9 cellular contexts compared by ENCODE assay signal in genomic region chr11:134360050-134360835, GRCh38. TPM values are rescaled to one million over a fixed set of nuclear protein-coding genes. Genes with fewer than 3 reads are reported as not detected.
DNase-seq lines count a peak whose midpoint lies in the region; ATAC-seq, FAIRE-seq and TF ChIP-seq lines count a peak whose summit lies in the region.
"Had no signal": no experiment of that assay in that cellular context is flagged by ENCODE, and none has a peak within 500 bp of the region (broad histone marks: within the 10 kb centered on the region; RNA-seq: fewer than 3 reads in every experiment).

No MANE protein-coding gene starts in this region.

- no peaks in the 10 kb centered on the region for H3K36me3 Mint-ChIP-seq in CD4-positive, alpha-beta memory T cell
- H3K36me3 Mint-ChIP-seq in progenitor cell of endocrine pancreas (ENCODE audit: insufficient read depth), result no peaks in the 10 kb centered on the region
- H3K36me3 Mint-ChIP-seq: IgD-negative memory B cell had no signal

- no peak overlapping the region for H3K27ac ChIP-seq in CD4-positive, alpha-beta memory T cell (ENCODE audit: low read depth, low read length)

- peak overlapping the region in 1 of 7 donors; percentile 85 for H3K27ac Mint-ChIP-seq in CD4-positive, alpha-beta memory T cell
- H3K27ac Mint-ChIP-seq in progenitor cell of endocrine pancreas, result no peak overlapping the region
- H3K27ac Mint-ChIP-seq: IgD-negative memory B cell had no signal

- H3K4me1 ChIP-seq in CD4-positive, alpha-beta memory T cell (ENCODE audit: insufficient read depth, low read length), result peaks cover 7% of the 10 kb centered on the region

- POLR2A ChIA-PET in CD4-positive, alpha-beta memory T cell (lab: Charles Lee; ENCODE audit: partially characterized antibody), result no interaction called here

- peak; percentile 55 to 73 (median 59) for DNase-seq in CD4-positive, alpha-beta memory T cell
- peak; percentile 53 for DNase-seq in Jurkat, Clone E6-1 (ENCODE audit: low read depth, low spot score)
- peak; percentile 1 for DNase-seq in SKM-1 (lab: John Stamatoyannopoulos, UW; ENCODE audit: unreplicated experiment)
- DNase-seq in activated naive CD4-positive, alpha-beta T cell treated with anti-CD3 and anti-CD28 coated beads, Interleukin-2, amount 50 U/mL, for 16 hours, result peak; percentile 70
- DNase-seq in Right ventricle myocardium superior, result peak; percentile 86
- DNase-seq in progenitor cell of endocrine pancreas (ENCODE audit: low spot score, unreplicated experiment), result peak; percentile 92
- peak; percentile 82 for DNase-seq in urothelium cell line (ENCODE audit: low spot score)

- H3K4me3 Mint-ChIP-seq in CD4-positive, alpha-beta memory T cell, result peak overlapping the region in 6 of 8 donors; percentile 17 to 69 (median 52)
- H3K4me3 Mint-ChIP-seq in progenitor cell of endocrine pancreas (ENCODE audit: low read depth), result no peak overlapping the region
- H3K4me3 Mint-ChIP-seq: IgD-negative memory B cell had no signal

- no peaks in the 10 kb centered on the region for H3K36me3 ChIP-seq in CD4-positive, alpha-beta memory T cell (ENCODE audit: insufficient read depth, low read length)

- H3K27me3 Mint-ChIP-seq in CD4-positive, alpha-beta memory T cell, result no peaks in the 10 kb centered on the region
- H3K27me3 Mint-ChIP-seq in progenitor cell of endocrine pancreas, result peaks cover 14% of the 10 kb centered on the region

- intact Hi-C loops in CD4-positive, alpha-beta memory T cell (cut with micrococcal nuclease), result no loop called here
- intact Hi-C loops in Right ventricle myocardium superior (cut with DNase I), result no loop called here

- no peak overlapping the region for H3K4me3 ChIP-seq in CD4-positive, alpha-beta memory T cell (ENCODE audit: low read length in 2 of 2)
- no peak overlapping the region for H3K4me3 ChIP-seq in Jurkat, Clone E6-1 (ENCODE audit: low read length)

- peaks cover 10 to 24% (median 13%) of the 10 kb centered on the region in 4 donors for H3K4me1 Mint-ChIP-seq in CD4-positive, alpha-beta memory T cell
- peaks cover 3% of the 10 kb centered on the region for H3K4me1 Mint-ChIP-seq in progenitor cell of endocrine pancreas (ENCODE audit: low read depth)

- TF ChIP-seq CTCF in progenitor cell of endocrine pancreas (IDR thresholded peaks at IDR 0.05; ENCODE audit: unreplicated experiment), result peak; percentile 95

- H3K9me3 Mint-ChIP-seq in CD4-positive, alpha-beta memory T cell, result no peaks in the 10 kb centered on the region
- no peaks in the 10 kb centered on the region for H3K9me3 Mint-ChIP-seq in progenitor cell of endocrine pancreas (ENCODE audit: low read depth)
- H3K9me3 Mint-ChIP-seq: IgD-negative memory B cell had no signal

- H3K9me3 ChIP-seq in CD4-positive, alpha-beta memory T cell (ENCODE audit: control insufficient read depth in 1 of 2, low read length in 2 of 2), result no peaks in the 10 kb centered on the region

- ATAC-seq in GM21423 (IDR thresholded peaks at IDR 0.05; ENCODE audit: unreplicated experiment) (peak; percentile 89), Right ventricle myocardium superior (ENCODE audit: poor library complexity) (peak; percentile 96)

- FAIRE-seq in urothelium cell line (lab: Jason Lieb, UNC), result no peak

- CTCF ChIA-PET in CD4-positive, alpha-beta memory T cell (lab: Charles Lee; ENCODE audit: partially characterized antibody), result interaction anchor here (1.0 to 1.3 kb wide), 2 partner anchors 12 to 95 kb away, joined by 3 read pairs; no protein-coding TSS in a partner anchor

- no peaks in the 10 kb centered on the region for H3K27me3 ChIP-seq in CD4-positive, alpha-beta memory T cell (ENCODE audit: insufficient read depth, low read length)

RNA-seq across cellular contexts. Expression of gene GLB1L2, which starts 28.5 kb away (rescaled TPM):
- 1 to 10 TPM; 1.2 to 1.5 TPM for total RNA-seq in CD4-positive, alpha-beta memory T cell
- polyA plus RNA-seq in CD4-positive, alpha-beta memory T cell, result under 1 TPM; 0.43 to 0.79 TPM
- 24.5 TPM for polyA plus RNA-seq in Jurkat, Clone E6-1 (2012; ENCODE audit: insufficient read depth, insufficient read length)
- total RNA-seq in Right ventricle myocardium superior (0.30 TPM), progenitor cell of endocrine pancreas (11.7 and 11.9 TPM in 2 replicates)

RNA-seq across cellular contexts. Expression of gene B3GAT1, which starts 51.8 kb away (rescaled TPM):
- under 1 TPM; 0.44 to 0.47 TPM for total RNA-seq in CD4-positive, alpha-beta memory T cell
- not detected for polyA plus RNA-seq in CD4-positive, alpha-beta memory T cell
- 5.9 TPM for polyA plus RNA-seq in Jurkat, Clone E6-1 (2012; ENCODE audit: insufficient read depth, insufficient read length)
- total RNA-seq in Right ventricle myocardium superior, result 0.11 TPM
- total RNA-seq in progenitor cell of endocrine pancreas, result 5.1 and 6.3 TPM in 2 replicates
- polyA plus RNA-seq: IgD-negative memory B cell had no signal

Comparison
In these comparisons a context has a peak if more than half of its experiments do, and no peak if none do; other contexts are left out.
1. DNase-seq: peak in every context shown above with its lines; median percentile 92 in progenitor cell of endocrine pancreas; 86 in Right ventricle myocardium superior; 82 in urothelium cell line; 70 in activated naive CD4-positive, alpha-beta T cell treated with anti-CD3 and anti-CD28 coated beads, Interleukin-2, amount 50 U/mL, for 16 hours; 59 in CD4-positive, alpha-beta memory T cell; 53 in Jurkat, Clone E6-1; 1 in SKM-1.